ENCODE assay signal across 9 cellular contexts in the genomic region with DNA sequence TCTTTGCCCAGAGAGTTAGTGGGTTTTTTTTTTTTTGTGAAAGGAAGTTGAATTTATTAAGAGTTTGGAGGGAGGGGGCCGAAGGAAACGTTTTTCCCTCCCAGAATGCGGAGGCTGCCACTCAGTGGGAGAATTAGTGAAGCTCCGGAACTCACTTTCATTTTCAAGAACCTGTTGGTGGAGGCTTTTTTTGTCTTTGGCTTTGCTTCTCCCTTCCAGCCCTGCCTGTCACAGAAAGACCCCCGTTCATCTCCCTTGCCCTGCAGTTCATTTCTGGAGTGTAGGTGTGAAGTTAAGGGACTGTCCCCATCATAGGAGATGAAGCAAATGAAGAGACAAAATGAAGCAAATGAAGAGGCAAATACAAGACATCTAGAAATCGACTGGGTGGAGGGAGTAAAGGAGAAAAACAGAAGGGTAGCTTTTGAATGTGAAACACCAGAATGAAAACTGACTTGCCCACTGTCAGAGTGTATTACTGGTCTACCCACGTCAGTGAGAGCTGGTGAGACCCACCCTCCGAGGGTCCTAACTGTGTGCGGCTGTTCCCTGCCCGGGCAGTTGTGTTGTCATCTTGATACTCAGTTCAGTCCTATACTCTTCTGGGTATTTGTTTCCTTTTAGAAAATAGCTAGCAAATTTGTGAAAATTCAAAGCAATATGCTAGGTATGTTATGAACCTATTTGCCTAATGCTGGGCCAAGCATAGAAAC.
DNase-seq lines count a peak whose midpoint lies in the region; ATAC-seq, FAIRE-seq and TF ChIP-seq lines count a peak whose summit lies in the region.
"Had no signal": no experiment of that assay in that cellular context is flagged by ENCODE, and none has a peak within 500 bp of the region (broad histone marks: within the 10 kb centered on the region; RNA-seq: fewer than 3 reads in every experiment).

No MANE protein-coding gene starts in this region.

- H3K4me1 Mint-ChIP-seq in activated naive CD4-positive, alpha-beta T cell treated with anti-CD3 and anti-CD28 coated beads, Interleukin-2, amount 10 ng/mL, durations not matched to agents 7 days and 5 days: peaks cover 26% of the 10 kb centered on the region

- dilution Hi-C loops in keratinocyte (cut with MboI; ENCODE audit: extremely low pct_ligation_motif_present, low sequenced_read_pairs): no loop called here

- H3K27ac ChIP-seq in keratinocyte (ENCODE audit: control insufficient read depth, insufficient read depth, low read length): no peak overlapping the region
- H3K27ac ChIP-seq: 22Rv1 had no signal

- DNase-seq in DMS 273 (lab: John Stamatoyannopoulos, UW; ENCODE audit: unreplicated experiment) (peak; percentile 36), DMS 273 treated with DMSO at 0.1 percent for 48 hours (lab: John Stamatoyannopoulos, UW) (no peak), keratinocyte (ENCODE audit: low read depth, low spot score) (no peak), stromal cell of bone marrow (ENCODE audit: low read depth) (peak; percentile 56), GOT3 (lab: John Stamatoyannopoulos, UW) (no peak)
- DNase-seq in activated naive CD4-positive, alpha-beta T cell treated with anti-CD3 and anti-CD28 coated beads, Interleukin-2, amount 10 ng/mL, durations not matched to agents 7 days and 5 days: peak; percentile 37

- no peaks in the 10 kb centered on the region for H3K79me2 ChIP-seq in keratinocyte (ENCODE audit: control insufficient read depth, insufficient read depth, low read length)

- TF ChIP-seq CTCF in keratinocyte (optimal IDR thresholded peaks at IDR 0.05 in 1 of 3, IDR thresholded peaks at IDR 0.05 in 1 of 3, conservative IDR thresholded peaks at IDR 0.05 in 1 of 3; ENCODE audit: extremely low read depth in 1 of 3, insufficient read depth in 2 of 3, low read length in 3 of 3): peak in 1 of 3 experiments; percentile 2

- H3K27me3 Mint-ChIP-seq in activated naive CD4-positive, alpha-beta T cell treated with anti-CD3 and anti-CD28 coated beads, Interleukin-2, amount 10 ng/mL, durations not matched to agents 7 days and 5 days: no peaks in the 10 kb centered on the region

- no peak overlapping the region for H3K9ac ChIP-seq in keratinocyte (ENCODE audit: control insufficient read depth, extremely low read depth, insufficient read depth, low read length)

- H3K4me2 ChIP-seq in keratinocyte (ENCODE audit: control insufficient read depth, extremely low read depth, insufficient read depth, low read depth, low read length): no peak overlapping the region

- ATAC-seq in HG03342 (IDR thresholded peaks at IDR 0.05; ENCODE audit: unreplicated experiment) (peak; percentile 31), GM21786 (IDR thresholded peaks at IDR 0.05; ENCODE audit: unreplicated experiment) (no peak)

- peak overlapping the region; percentile 72 for H3K4me3 Mint-ChIP-seq in activated naive CD4-positive, alpha-beta T cell treated with anti-CD3 and anti-CD28 coated beads, Interleukin-2, amount 10 ng/mL, durations not matched to agents 7 days and 5 days

- H3K9me3 ChIP-seq in keratinocyte (ENCODE audit: control insufficient read depth, low read depth, low read length): no peaks in the 10 kb centered on the region

- no peaks in the 10 kb centered on the region for H3K36me3 Mint-ChIP-seq in activated naive CD4-positive, alpha-beta T cell treated with anti-CD3 and anti-CD28 coated beads, Interleukin-2, amount 10 ng/mL, durations not matched to agents 7 days and 5 days

- H4K20me1 ChIP-seq in keratinocyte (ENCODE audit: control insufficient read depth, extremely low read depth, insufficient read depth, low read length): no peaks in the 10 kb centered on the region

- no peaks in the 10 kb centered on the region for H3K9me1 ChIP-seq in keratinocyte (ENCODE audit: control insufficient read depth, extremely low read depth, insufficient read depth, low read length)

- no peaks in the 10 kb centered on the region for H3K27me3 ChIP-seq in keratinocyte (ENCODE audit: control insufficient read depth, extremely low read depth, insufficient read depth, low read length)

- H3K27ac Mint-ChIP-seq in activated naive CD4-positive, alpha-beta T cell treated with anti-CD3 and anti-CD28 coated beads, Interleukin-2, amount 10 ng/mL, durations not matched to agents 7 days and 5 days: peak overlapping the region; percentile 78

- CTCF ChIA-PET in activated naive CD4-positive, alpha-beta T cell treated with anti-CD3 and anti-CD28 coated beads, Interleukin-2, amount 10 ng/mL, durations not matched to agents 7 days and 5 days (lab: Charles Lee): interaction anchor here (0.7 to 3.6 kb wide), 6 partner anchors 13 to 233 kb away, joined by 3 to 29 read pairs (median 4); no protein-coding TSS in a partner anchor

- no peaks in the 10 kb centered on the region for H3K9me3 Mint-ChIP-seq in activated naive CD4-positive, alpha-beta T cell treated with anti-CD3 and anti-CD28 coated beads, Interleukin-2, amount 10 ng/mL, durations not matched to agents 7 days and 5 days

- H3K4me3 ChIP-seq in keratinocyte (ENCODE audit: control insufficient read depth in 2 of 3, extremely low read depth in 1 of 3, insufficient read depth in 2 of 3, low read depth in 1 of 3, low read length in 3 of 3): no peak overlapping the region

- peak overlapping the region; percentile 45 for H2AFZ ChIP-seq in keratinocyte (ENCODE audit: control insufficient read depth, low read length)

- no peaks in the 10 kb centered on the region for H3K36me3 ChIP-seq in keratinocyte (ENCODE audit: control insufficient read depth in 2 of 2, extremely low read depth in 1 of 2, insufficient read depth in 2 of 2, low read length in 2 of 2)

- peaks cover 32% of the 10 kb centered on the region for H3K4me1 ChIP-seq in keratinocyte (ENCODE audit: control insufficient read depth, extremely low read depth, insufficient read depth, low read length)

- FAIRE-seq in keratinocyte (lab: Jason Lieb, UNC): no peak

Comparison
In these comparisons a context has a peak if more than half of its experiments do, and no peak if none do; other contexts are left out.
1. DNase-seq: peak in DMS 273 (single experiment), activated naive CD4-positive, alpha-beta T cell treated with anti-CD3 and anti-CD28 coated beads, Interleukin-2, amount 10 ng/mL, durations not matched to agents 7 days and 5 days (single experiment) and stromal cell of bone marrow (single experiment); none in DMS 273 treated with DMSO at 0.1 percent for 48 hours (single experiment), keratinocyte (single experiment) and GOT3 (single experiment).